8 cellular contexts compared by ENCODE assay signal in genomic region chr5:126776499-126777256, GRCh38. TPM values are rescaled to one million over a fixed set of nuclear protein-coding genes. Genes with fewer than 3 reads are reported as not detected.
DNase-seq lines count a peak whose midpoint lies in the region; ATAC-seq and TF ChIP-seq lines count a peak whose summit lies in the region.

A gene with protein sequence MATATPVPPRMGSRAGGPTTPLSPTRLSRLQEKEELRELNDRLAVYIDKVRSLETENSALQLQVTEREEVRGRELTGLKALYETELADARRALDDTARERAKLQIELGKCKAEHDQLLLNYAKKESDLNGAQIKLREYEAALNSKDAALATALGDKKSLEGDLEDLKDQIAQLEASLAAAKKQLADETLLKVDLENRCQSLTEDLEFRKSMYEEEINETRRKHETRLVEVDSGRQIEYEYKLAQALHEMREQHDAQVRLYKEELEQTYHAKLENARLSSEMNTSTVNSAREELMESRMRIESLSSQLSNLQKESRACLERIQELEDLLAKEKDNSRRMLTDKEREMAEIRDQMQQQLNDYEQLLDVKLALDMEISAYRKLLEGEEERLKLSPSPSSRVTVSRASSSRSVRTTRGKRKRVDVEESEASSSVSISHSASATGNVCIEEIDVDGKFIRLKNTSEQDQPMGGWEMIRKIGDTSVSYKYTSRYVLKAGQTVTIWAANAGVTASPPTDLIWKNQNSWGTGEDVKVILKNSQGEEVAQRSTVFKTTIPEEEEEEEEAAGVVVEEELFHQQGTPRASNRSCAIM (plus strand): TSS chr5:126777136. CDS start chr5:126777509, 373 bp downstream.

- H3K36me3 Mint-ChIP-seq in activated naive CD4-positive, alpha-beta T cell treated with anti-CD3 and anti-CD28 coated beads, Interleukin-2, amount 50 U/mL, for 24 hours: no peaks in the 10 kb centered on the region

- peak within 1 kb of the TSS; percentile 80 for H3K27ac ChIP-seq in temporal lobe (ENCODE audit: low read depth, low read length)

- H3K4me3 Mint-ChIP-seq in activated naive CD4-positive, alpha-beta T cell treated with anti-CD3 and anti-CD28 coated beads, Interleukin-2, amount 50 U/mL, for 24 hours: peak within 1 kb of the TSS; percentile 88

- ATAC-seq in HG02642 (IDR thresholded peaks at IDR 0.05; ENCODE audit: poor library complexity, unreplicated experiment): peak; percentile 71

- peak within 1 kb of the TSS; percentile 98 for H3K27ac Mint-ChIP-seq in activated naive CD4-positive, alpha-beta T cell treated with anti-CD3 and anti-CD28 coated beads, Interleukin-2, amount 50 U/mL, for 24 hours

- H3K4me1 Mint-ChIP-seq in activated naive CD4-positive, alpha-beta T cell treated with anti-CD3 and anti-CD28 coated beads, Interleukin-2, amount 50 U/mL, for 24 hours: peaks cover 20% of the 10 kb centered on the region

- peak; percentile 91 for DNase-seq in NCI-H1105 (lab: John Stamatoyannopoulos, UW)
- peak; percentile 76 for DNase-seq in SKM-1 (lab: John Stamatoyannopoulos, UW; ENCODE audit: unreplicated experiment)
- peak; percentile 86 for DNase-seq in globus pallidus (ENCODE audit: low spot score)
- DNase-seq in occipital lobe (lab: John Stamatoyannopoulos, UW): peak; percentile 88

- H3K9me3 Mint-ChIP-seq in activated naive CD4-positive, alpha-beta T cell treated with anti-CD3 and anti-CD28 coated beads, Interleukin-2, amount 50 U/mL, for 24 hours: no peaks in the 10 kb centered on the region

- peak; percentile 86 for TF ChIP-seq POLR2A in GM10847 (IDR thresholded peaks at IDR 0.05; ENCODE audit: extremely low read depth, insufficient read length)

- H3K27me3 Mint-ChIP-seq in activated naive CD4-positive, alpha-beta T cell treated with anti-CD3 and anti-CD28 coated beads, Interleukin-2, amount 50 U/mL, for 24 hours: no peaks in the 10 kb centered on the region

RNA-seq across cellular contexts. Expression of the gene that starts here (rescaled TPM):
- 76.7 TPM for total RNA-seq in occipital lobe
- total RNA-seq in temporal lobe: 55.8 TPM

Comparison
In these comparisons a context has a peak if more than half of its experiments do, and no peak if none do; other contexts are left out.
1. Peak in every context shown above with its lines: DNase-seq, ATAC-seq and H3K27ac ChIP-seq.